9 cellular contexts compared by ENCODE assay signal in the genomic region with DNA sequence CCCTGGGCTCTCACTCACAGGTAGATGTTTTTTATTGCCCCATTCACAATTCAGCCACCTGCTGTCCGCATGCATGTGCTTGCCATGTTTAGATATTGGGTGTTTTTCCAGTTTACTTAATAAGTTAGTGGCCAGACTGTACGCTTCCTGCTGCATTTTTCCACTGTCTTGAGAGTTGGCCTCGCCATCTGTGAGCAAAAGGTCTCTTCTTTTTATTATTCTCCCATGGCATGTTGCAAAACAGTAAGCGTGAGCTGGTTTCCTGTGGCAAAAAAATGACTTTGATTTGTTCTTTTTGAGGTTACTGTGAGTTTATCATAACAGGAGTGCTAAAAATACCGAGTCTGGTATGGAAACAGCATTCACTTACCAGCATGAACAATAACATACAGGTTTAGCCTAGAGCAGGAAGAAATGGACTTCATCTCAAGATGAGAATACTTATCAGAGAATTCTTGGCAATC. TPM values are rescaled to one million over a fixed set of nuclear protein-coding genes. Genes with fewer than 3 reads are reported as not detected.
DNase-seq lines count a peak whose midpoint lies in the region; ATAC-seq and TF ChIP-seq lines count a peak whose summit lies in the region.
"Had no signal": no experiment of that assay in that cellular context is flagged by ENCODE, and none has a peak within 500 bp of the region (broad histone marks: within the 10 kb centered on the region; RNA-seq: fewer than 3 reads in every experiment).

No MANE protein-coding gene starts in this region.

- peaks cover 27% of the 10 kb centered on the region for H3K36me3 ChIP-seq in adipocyte (ENCODE audit: control insufficient read depth, insufficient read depth, low read length, severe bottlenecking)

- H3K9ac ChIP-seq in adipocyte (ENCODE audit: low read length), result no peak overlapping the region

- ATAC-seq in left colon (peak; percentile 69), HG02571 (IDR thresholded peaks at IDR 0.05; ENCODE audit: unreplicated experiment) (no peak)

- in situ Hi-C loops in GM13977 (cut with MboI; ENCODE audit: low pct_unique_long_range_greater_than_20kb, low sequenced_read_pairs, unreplicated experiment), result no loop called here

- peak overlapping the region; percentile 8 for H3K4me3 ChIP-seq in adipocyte (ENCODE audit: low read length)

- peak; percentile 82 for DNase-seq in NOMO-1 treated with DMSO at 0.1 percent for 48 hours (lab: John Stamatoyannopoulos, UW; ENCODE audit: unreplicated experiment)
- peak; percentile 92 for DNase-seq in adipocyte (ENCODE audit: low read depth)
- DNase-seq in left colon, result no peak
- DNase-seq in putamen (ENCODE audit: low spot score), result no peak
- DNase-seq in GM13977 (ENCODE audit: low spot score), result no peak
- DNase-seq in SKM-1 treated with dmso at 0.1 percent for 144 hours (lab: John Stamatoyannopoulos, UW; ENCODE audit: unreplicated experiment), result no peak

- no peak for TF ChIP-seq CTCF in GM13977 (IDR thresholded peaks at IDR 0.05; ENCODE audit: extremely low read depth, insufficient read depth, missing control alignments)

- H3K9me3 ChIP-seq in adipocyte (ENCODE audit: control insufficient read depth, low read length), result no peaks in the 10 kb centered on the region

- peaks cover 23% of the 10 kb centered on the region for H3K4me1 ChIP-seq in adipocyte (ENCODE audit: control insufficient read depth, insufficient read depth, low read length)

- intact Hi-C loops in left colon (cut with DNase I, micrococcal nuclease), result no loop called here

- peak overlapping the region; percentile 36 for H3K27ac ChIP-seq in temporal lobe (ENCODE audit: low read depth, low read length)
- H3K27ac ChIP-seq: HL-60 had no signal

- H3K27me3 ChIP-seq in adipocyte (replicated peaks; ENCODE audit: control insufficient read depth, insufficient read depth, low read length), result no peaks in the 10 kb centered on the region

RNA-seq across cellular contexts. Expression of gene SAE1, which starts 46.0 kb away (rescaled TPM):
- total RNA-seq in left colon (10 to 100 TPM; 58.4 to 60.7 TPM), temporal lobe (73.5 TPM)

RNA-seq across cellular contexts. Expression of gene BBC3, which starts 54.3 kb away (rescaled TPM):
- total RNA-seq in left colon (10 to 100 TPM; 18.9 to 32.9 TPM), temporal lobe (5.2 TPM)

Comparison
In these comparisons a context has a peak if more than half of its experiments do, and no peak if none do; other contexts are left out.
1. DNase-seq: peak in NOMO-1 treated with DMSO at 0.1 percent for 48 hours (single experiment) and adipocyte (single experiment); none in left colon (0 of 2), putamen (single experiment), GM13977 (single experiment) and SKM-1 treated with dmso at 0.1 percent for 144 hours (single experiment).